11 cellular contexts compared by ENCODE assay signal in genomic region chr10:7337431-7338171, GRCh38.
DNase-seq lines count a peak whose midpoint lies in the region; ATAC-seq and TF ChIP-seq lines count a peak whose summit lies in the region.
"Had no signal": no experiment of that assay in that cellular context is flagged by ENCODE, and none has a peak within 500 bp of the region (broad histone marks: within the 10 kb centered on the region; RNA-seq: fewer than 3 reads in every experiment).

No MANE protein-coding gene starts in this region.

- H3K9me3 Mint-ChIP-seq in activated naive CD4-positive, alpha-beta T cell treated with anti-CD3 and anti-CD28 coated beads, Interleukin-2, amount 50 U/mL, for 72 hours, result peaks cover 0 to 3% of the 10 kb centered on the region in 2 donors

- H3K4me3 ChIP-seq in breast epithelium, result no peak overlapping the region

- H3K27ac Mint-ChIP-seq in activated naive CD4-positive, alpha-beta T cell treated with anti-CD3 and anti-CD28 coated beads, Interleukin-2, amount 50 U/mL, for 72 hours, result peak overlapping the region; percentile 17 to 20
- H3K27ac Mint-ChIP-seq: nephron had no signal

- intact Hi-C loops in breast epithelium (cut with DNase I; ENCODE audit: low total_unique reads) (loop anchor here (2.0 kb wide), 1 partner anchor 61 kb away; no protein-coding TSS in a partner anchor), Right ventricle myocardium inferior (cut with DNase I) (no loop called here)

- peak; percentile 89 for ATAC-seq in GM19351 (IDR thresholded peaks at IDR 0.05; ENCODE audit: unreplicated experiment)
- peak; percentile 47 for ATAC-seq in HG03108 (IDR thresholded peaks at IDR 0.05; ENCODE audit: unreplicated experiment)
- peak; percentile 70 to 76 for ATAC-seq in activated naive CD4-positive, alpha-beta T cell treated with anti-CD3 and anti-CD28 coated beads, Interleukin-2, amount 50 U/mL, for 72 hours
- ATAC-seq in Right ventricle myocardium inferior, result no peak

- no peak for TF ChIP-seq CTCF in breast epithelium (IDR thresholded peaks at IDR 0.05)

- H3K4me1 ChIP-seq in breast epithelium, result no peaks in the 10 kb centered on the region

- DNase-seq in GF-D8 (lab: John Stamatoyannopoulos, UW) (peak; percentile 35), SKM-1 (lab: John Stamatoyannopoulos, UW; ENCODE audit: unreplicated experiment) (no peak), breast epithelium (ENCODE audit: low spot score in 2 of 2) (no peak), Right ventricle myocardium inferior (ENCODE audit: missing footprints) (no peak), NCI-H226 (no peak)
- peak in 1 of 2 donors; percentile 20 for DNase-seq in activated naive CD4-positive, alpha-beta T cell treated with anti-CD3 and anti-CD28 coated beads, Interleukin-2, amount 50 U/mL, for 72 hours (ENCODE audit: low spot score in 2 of 2)
- DNase-seq: erythroblast, NCI-H1105 had no signal

- TF ChIP-seq POLR2A in breast epithelium (IDR thresholded peaks at IDR 0.05), result no peak

- H3K27ac ChIP-seq in breast epithelium, result no peak overlapping the region

- H3K9me3 ChIP-seq in breast epithelium, result no peaks in the 10 kb centered on the region

- peaks cover 14 to 52% of the 10 kb centered on the region in 2 donors for H3K36me3 Mint-ChIP-seq in activated naive CD4-positive, alpha-beta T cell treated with anti-CD3 and anti-CD28 coated beads, Interleukin-2, amount 50 U/mL, for 72 hours

- no peaks in the 10 kb centered on the region for H3K27me3 ChIP-seq in breast epithelium

- H3K36me3 ChIP-seq in breast epithelium, result no peaks in the 10 kb centered on the region
